In genomic region chr3:156963096-156963495, GRCh38 we compare ENCODE assay signal across 26 cellular contexts.
"Had no signal": no experiment of that assay in that cellular context is flagged by ENCODE, and none has a peak within 500 bp of the region (broad histone marks: within the 10 kb centered on the region; RNA-seq: fewer than 3 reads in every experiment).

No MANE protein-coding gene starts in this region.

- H3K4me3 ChIP-seq: hepatocyte, left ventricle myocardium inferior, lung, mucosa of descending colon, pancreas, psoas muscle, right lobe of liver, smooth muscle cell, stomach, testis, thyroid gland, transverse colon, upper lobe of left lung, vagina had no signal

- H3K36me3 ChIP-seq: left ventricle myocardium inferior, pancreas, right lobe of liver, stomach, thyroid gland, transverse colon, upper lobe of left lung, vagina had no signal

- H3K9me3 Mint-ChIP-seq: natural killer cell treated with Interleukin-12 subunit alpha and Interleukin-12 subunit beta and Interleukin-15 and Interleukin-18, amount 100 ng/mL, for 72 hours; neural crest cell; stimulated activated naive B cell treated with anti-CD40 and anti-IgM and Interleukin-4, amounts not matched to agents 10 μg/mL and 1 μg/mL and 100 μg/mL, for 72 hours had no signal

- H3K4me1 ChIP-seq: left ventricle myocardium inferior, psoas muscle, right lobe of liver, stomach, testis, thyroid gland, transverse colon, upper lobe of left lung, vagina had no signal

- H3K27me3 ChIP-seq: hepatocyte, pancreas, right lobe of liver, stomach, testis, thyroid gland, transverse colon, upper lobe of left lung, vagina had no signal

- H3K4me3 Mint-ChIP-seq: memory B cell; naive thymus-derived CD4-positive, alpha-beta T cell; natural killer cell treated with Interleukin-12 subunit alpha and Interleukin-12 subunit beta and Interleukin-15 and Interleukin-18, amount 100 ng/mL, for 72 hours; neural crest cell; stimulated activated naive B cell treated with anti-CD40 and anti-IgM and Interleukin-4, amounts not matched to agents 10 μg/mL and 1 μg/mL and 100 μg/mL, for 72 hours had no signal

- H3K9me3 ChIP-seq: left ventricle myocardium inferior, mucosa of descending colon, pancreas, psoas muscle, right lobe of liver, testis, thyroid gland, transverse colon, vagina had no signal

- H3K4me1 Mint-ChIP-seq: neural crest cell had no signal

- H3K4me2 ChIP-seq: hepatocyte, smooth muscle cell had no signal

- H3K79me2 ChIP-seq: hepatocyte had no signal

- H3K27ac ChIP-seq: hepatocyte, left ventricle myocardium inferior, pancreas, psoas muscle, right lobe of liver, stomach, testis, thyroid gland, transverse colon, upper lobe of left lung, vagina had no signal

- H3K36me3 Mint-ChIP-seq: naive thymus-derived CD4-positive, alpha-beta T cell; natural killer cell treated with Interleukin-12 subunit alpha and Interleukin-12 subunit beta and Interleukin-15 and Interleukin-18, amount 100 ng/mL, for 72 hours; stimulated activated naive B cell treated with anti-CD40 and anti-IgM and Interleukin-4, amounts not matched to agents 10 μg/mL and 1 μg/mL and 100 μg/mL, for 72 hours had no signal

- H2AFZ ChIP-seq: hepatocyte had no signal

- H3K27ac Mint-ChIP-seq: memory B cell; naive thymus-derived CD4-positive, alpha-beta T cell; natural killer cell treated with Interleukin-12 subunit alpha and Interleukin-12 subunit beta and Interleukin-15 and Interleukin-18, amount 100 ng/mL, for 72 hours; stimulated activated naive B cell treated with anti-CD40 and anti-IgM and Interleukin-4, amounts not matched to agents 10 μg/mL and 1 μg/mL and 100 μg/mL, for 72 hours had no signal

- FAIRE-seq: pancreas had no signal

- DNase-seq: islet precursor cell; left ventricle myocardium inferior; midbrain; mucosa of descending colon; naive thymus-derived CD4-positive, alpha-beta T cell; pancreas; psoas muscle; right lobe of liver; stimulated activated CD4-positive, alpha-beta T cell treated with anti-CD3 and anti-CD28 coated beads, Interleukin-1b, Interleukin-23, amount 100 ng/mL, for 48 hours; stimulated activated CD4-positive, alpha-beta T cell treated with anti-CD3 and anti-CD28 coated beads, Interleukin-2, amount 100 ng/mL, for 48 hours; stimulated activated CD4-positive, alpha-beta T cell treated with anti-CD3 and anti-CD28 coated beads, Interleukin-4, amount 100 ng/mL, for 4 hours; stimulated activated CD8-positive, alpha-beta memory T cell treated with anti-CD3 and anti-CD28 coated beads, Interleukin-4, amount 100 ng/mL, for 48 hours; stimulated activated naive B cell treated with anti-CD40 and anti-IgM and Interleukin-4, amounts not matched to agents 10 μg/mL and 1 μg/mL and 100 μg/mL, for 72 hours; stimulated activated naive CD8-positive, alpha-beta T cell treated with anti-CD3 and anti-CD28 coated beads, Interleukin-15, Interleukin-2, amounts not matched to agents 100 U/mL and 50 U/mL, for 24 hours; stomach; testis; thyroid gland; transverse colon; upper lobe of left lung had no signal

- ATAC-seq: mucosa of descending colon; naive thymus-derived CD4-positive, alpha-beta T cell; natural killer cell treated with Interleukin-12 subunit alpha and Interleukin-12 subunit beta and Interleukin-15 and Interleukin-18, amount 100 ng/mL, for 72 hours; pancreas; psoas muscle; right lobe of liver; stimulated activated naive B cell treated with anti-CD40 and anti-IgM and Interleukin-4, amounts not matched to agents 10 μg/mL and 1 μg/mL and 100 μg/mL, for 72 hours; stimulated activated naive CD8-positive, alpha-beta T cell treated with anti-CD3 and anti-CD28 coated beads, Interleukin-15, Interleukin-2, amounts not matched to agents 100 U/mL and 50 U/mL, for 24 hours had no signal
